ENCODE assay signal across 10 cellular contexts in genomic region chr4:46993075-46994006, GRCh38. TPM values are rescaled to one million over a fixed set of nuclear protein-coding genes. Genes with fewer than 3 reads are reported as not detected.
DNase-seq lines count a peak whose midpoint lies in the region; ATAC-seq and TF ChIP-seq lines count a peak whose summit lies in the region.
"Had no signal": no experiment of that assay in that cellular context is flagged by ENCODE, and none has a peak within 500 bp of the region (broad histone marks: within the 10 kb centered on the region; RNA-seq: fewer than 3 reads in every experiment).

Gene GABRA4, minus strand, starts transcription at chr4:46993581. Its CDS starts 157 bp downstream, at chr4:46993424.

- H3K4me3 ChIP-seq in CD4-positive, alpha-beta memory T cell (ENCODE audit: low read length in 2 of 2): no peak within 1 kb of the TSS
- peak within 1 kb of the TSS; percentile 36 for H3K4me3 ChIP-seq in MG63

- peak in 1 of 2 donors; percentile 38 for ATAC-seq in natural killer cell treated with Interleukin-12 subunit alpha and Interleukin-12 subunit beta and Interleukin-15 and Interleukin-18, amount 100 ng/mL, for 72 hours
- ATAC-seq in HG03521 (IDR thresholded peaks at IDR 0.05; ENCODE audit: unreplicated experiment): no peak
- ATAC-seq in GM18502 (IDR thresholded peaks at IDR 0.05; ENCODE audit: poor library complexity, unreplicated experiment): no peak

- peak within 1 kb of the TSS; percentile 49 to 84 (median 72) for H3K4me3 Mint-ChIP-seq in CD4-positive, alpha-beta memory T cell
- H3K4me3 Mint-ChIP-seq in endothelial cell (ENCODE audit: unreplicated experiment): peak within 1 kb of the TSS; percentile 80
- peak within 1 kb of the TSS; percentile 34 for H3K4me3 Mint-ChIP-seq in natural killer cell treated with Interleukin-12 subunit alpha and Interleukin-12 subunit beta and Interleukin-15 and Interleukin-18, amount 100 ng/mL, for 72 hours

- peaks cover 12 to 28% (median 18%) of the 10 kb centered on the region in 4 donors for H3K4me1 Mint-ChIP-seq in CD4-positive, alpha-beta memory T cell
- H3K4me1 Mint-ChIP-seq in endothelial cell (ENCODE audit: unreplicated experiment): peaks cover 12% of the 10 kb centered on the region
- H3K4me1 Mint-ChIP-seq in natural killer cell treated with Interleukin-12 subunit alpha and Interleukin-12 subunit beta and Interleukin-15 and Interleukin-18, amount 100 ng/mL, for 72 hours (ENCODE audit: low read depth in 2 of 2): peaks cover 14 to 15% of the 10 kb centered on the region in 2 donors

- peaks cover 33 to 36% of the 10 kb centered on the region in 2 donors for H3K27me3 Mint-ChIP-seq in CD4-positive, alpha-beta memory T cell
- peaks cover 24% of the 10 kb centered on the region for H3K27me3 Mint-ChIP-seq in endothelial cell (ENCODE audit: unreplicated experiment)
- peaks cover 34 to 56% of the 10 kb centered on the region in 2 donors for H3K27me3 Mint-ChIP-seq in natural killer cell treated with Interleukin-12 subunit alpha and Interleukin-12 subunit beta and Interleukin-15 and Interleukin-18, amount 100 ng/mL, for 72 hours

- no peaks in the 10 kb centered on the region for H3K36me3 Mint-ChIP-seq in CD4-positive, alpha-beta memory T cell
- no peaks in the 10 kb centered on the region for H3K36me3 Mint-ChIP-seq in endothelial cell (ENCODE audit: low read depth, unreplicated experiment)
- H3K36me3 Mint-ChIP-seq in natural killer cell treated with Interleukin-12 subunit alpha and Interleukin-12 subunit beta and Interleukin-15 and Interleukin-18, amount 100 ng/mL, for 72 hours: no peaks in the 10 kb centered on the region

- H3K36me3 ChIP-seq in CD4-positive, alpha-beta memory T cell (ENCODE audit: insufficient read depth, low read length): no peaks in the 10 kb centered on the region
- H3K36me3 ChIP-seq in MG63: no peaks in the 10 kb centered on the region

- H3K9me3 Mint-ChIP-seq in CD4-positive, alpha-beta memory T cell: peaks cover 0 to 4% (median 0%) of the 10 kb centered on the region in 8 donors
- H3K9me3 Mint-ChIP-seq in endothelial cell (ENCODE audit: unreplicated experiment): no peaks in the 10 kb centered on the region
- H3K9me3 Mint-ChIP-seq in natural killer cell treated with Interleukin-12 subunit alpha and Interleukin-12 subunit beta and Interleukin-15 and Interleukin-18, amount 100 ng/mL, for 72 hours: no peaks in the 10 kb centered on the region

- CTCF ChIA-PET in CD4-positive, alpha-beta memory T cell (lab: Charles Lee; ENCODE audit: partially characterized antibody): interaction anchor here (0.6 kb wide), 1 partner anchor 179 kb away, joined by 3 read pairs; no protein-coding TSS in a partner anchor

- peaks cover 9% of the 10 kb centered on the region for H3K27me3 ChIP-seq in CD4-positive, alpha-beta memory T cell (ENCODE audit: insufficient read depth, low read length)
- H3K27me3 ChIP-seq in MG63: no peaks in the 10 kb centered on the region

- no peak for TF ChIP-seq CTCF in endothelial cell (IDR thresholded peaks at IDR 0.05; ENCODE audit: unreplicated experiment)

- intact Hi-C loops in CD4-positive, alpha-beta memory T cell (cut with micrococcal nuclease): no loop called here

- peaks cover 5% of the 10 kb centered on the region for H3K4me1 ChIP-seq in CD4-positive, alpha-beta memory T cell (ENCODE audit: insufficient read depth, low read length)

- H3K27ac Mint-ChIP-seq in CD4-positive, alpha-beta memory T cell: no peak within 1 kb of the TSS
- H3K27ac Mint-ChIP-seq in endothelial cell (ENCODE audit: unreplicated experiment): no peak within 1 kb of the TSS
- no peak within 1 kb of the TSS for H3K27ac Mint-ChIP-seq in natural killer cell treated with Interleukin-12 subunit alpha and Interleukin-12 subunit beta and Interleukin-15 and Interleukin-18, amount 100 ng/mL, for 72 hours

- H3K27ac ChIP-seq in CD4-positive, alpha-beta memory T cell (ENCODE audit: low read depth, low read length): no peak within 1 kb of the TSS
- H3K27ac ChIP-seq: VCaP had no signal

- POLR2A ChIA-PET in CD4-positive, alpha-beta memory T cell (lab: Charles Lee; ENCODE audit: partially characterized antibody): no interaction called here

- DNase-seq in CD4-positive, alpha-beta memory T cell: no peak
- DNase-seq in MG63 (peak; percentile 4), endothelial cell (ENCODE audit: low spot score) (peak; percentile 15), NCI-H69 (lab: John Stamatoyannopoulos, UW) (no peak), GM19240 (ENCODE audit: insufficient read length, low spot score) (no peak)
- no peak for DNase-seq in natural killer cell treated with Interleukin-12 subunit alpha and Interleukin-12 subunit beta and Interleukin-15 and Interleukin-18, amount 100 ng/mL, for 72 hours (ENCODE audit: low spot score)

- no peaks in the 10 kb centered on the region for H3K9me3 ChIP-seq in CD4-positive, alpha-beta memory T cell (ENCODE audit: control insufficient read depth in 1 of 2, low read length in 2 of 2)
- H3K9me3 ChIP-seq in MG63: no peaks in the 10 kb centered on the region

RNA-seq across cellular contexts. Expression of gene GABRA4, which starts in this region (rescaled TPM):
- not detected for total RNA-seq in CD4-positive, alpha-beta memory T cell
- polyA plus RNA-seq in CD4-positive, alpha-beta memory T cell: not detected
- total RNA-seq in MG63 (2014; rRNA removed; shearing (Covaris generic); ENCODE audit: low replicate concordance): not detected in 2 replicates
- total RNA-seq in endothelial cell (ENCODE audit: unreplicated experiment): 0.13 TPM
- not detected for total RNA-seq in natural killer cell treated with Interleukin-12 subunit alpha and Interleukin-12 subunit beta and Interleukin-15 and Interleukin-18, amount 100 ng/mL, for 72 hours
- total RNA-seq: renal cortical epithelial cell had no signal

Comparison
In these comparisons a context has a peak if more than half of its experiments do, and no peak if none do; other contexts are left out.
1. Peak in DNase-seq and H3K4me3 ChIP-seq in MG63; RNA of the gene not detected or under 1 TPM.
2. Peak in DNase-seq in endothelial cell; RNA of the gene not detected or under 1 TPM.